In genomic region chr7:84187087-84187805, GRCh38 we compare ENCODE assay signal across 1 cellular context.
TF ChIP-seq lines count a peak whose summit lies in the region.

No MANE protein-coding gene starts in this region.

TF ChIP-seq in WTC11, 78 proteins besides CTCF, POLR2A, EP300 and RAD21 (continued from another document):
- TF ChIP-seq ATF2 (CRISPR knock-in tag; IDR thresholded peaks at IDR 0.05; ENCODE audit: borderline replicate concordance, low read depth) (no peak), CREM (CRISPR knock-in tag; IDR thresholded peaks at IDR 0.05) (no peak)
